In genomic region chr12:75790219-75790618, GRCh38 we compare ENCODE assay signal across 20 cellular contexts.
DNase-seq lines count a peak whose midpoint lies in the region; ATAC-seq, FAIRE-seq and TF ChIP-seq lines count a peak whose summit lies in the region.
"Had no signal": no experiment of that assay in that cellular context is flagged by ENCODE, and none has a peak within 500 bp of the region (broad histone marks: within the 10 kb centered on the region; RNA-seq: fewer than 3 reads in every experiment).

No MANE protein-coding gene starts in this region.

- no peaks in the 10 kb centered on the region for H3K36me3 Mint-ChIP-seq in activated CD8-positive, alpha-beta T cell treated with anti-CD3 and anti-CD28 coated beads for 36 hours (ENCODE audit: low read depth)
- H3K36me3 Mint-ChIP-seq in activated CD8-positive, alpha-beta T cell treated with anti-CD3 and anti-CD28 coated beads, Interleukin-2, amount 10 ng/mL, durations not matched to agents 7 days and 5 days (ENCODE audit: low read depth) = no peaks in the 10 kb centered on the region
- H3K36me3 Mint-ChIP-seq: CD14-positive monocyte, mesothelial cell of epicardium, WTC11 had no signal

- ATAC-seq in activated CD8-positive, alpha-beta T cell treated with anti-CD3 and anti-CD28 coated beads for 36 hours = peak; percentile 95
- no peak for ATAC-seq in activated CD8-positive, alpha-beta T cell treated with anti-CD3 and anti-CD28 coated beads, Interleukin-2, amount 10 ng/mL, durations not matched to agents 7 days and 5 days
- peak; percentile 59 for ATAC-seq in IMR-90 (ENCODE audit: low read depth)
- ATAC-seq in GM12878 = peak; percentile 51
- no peak for ATAC-seq in GM21367 (IDR thresholded peaks at IDR 0.05; ENCODE audit: unreplicated experiment)
- ATAC-seq: A549, upper lobe of right lung, WTC11 had no signal

- POLR2A ChIA-PET in activated CD8-positive, alpha-beta T cell treated with anti-CD3 and anti-CD28 coated beads for 36 hours (lab: Charles Lee) = interaction anchor here (1.1 kb wide), 1 partner anchor 234 kb away, joined by 4 read pairs; no protein-coding TSS in a partner anchor
- POLR2A ChIA-PET in activated CD8-positive, alpha-beta T cell treated with anti-CD3 and anti-CD28 coated beads, Interleukin-2, amount 10 ng/mL, durations not matched to agents 7 days and 5 days (lab: Charles Lee) = interaction anchor here (1.4 kb wide), 1 partner anchor 242 kb away, joined by 6 read pairs; the partner anchor contains the start of gene PHLDA1
- POLR2A ChIA-PET in IMR-90 (lab: Charles Lee; ENCODE audit: unreplicated experiment) = no interaction called here
- POLR2A ChIA-PET in GM12878 (lab: Charles Lee) = interaction anchor here (0.6 kb wide), 1 partner anchor 93 kb away, joined by 5 read pairs; no protein-coding TSS in a partner anchor

- SMC1A ChIA-PET in GM12878 (lab: Charles Lee; ENCODE audit: uncharacterized antibody, unreplicated experiment) = interaction anchor here (0.7 to 1.7 kb wide), 5 partner anchors 10 to 247 kb away, joined by 3 to 8 read pairs (median 4); no protein-coding TSS in a partner anchor

- no peak overlapping the region for H2BK15ac ChIP-seq in IMR-90 (ENCODE audit: low read depth, low read length)

- H3K79me2 ChIP-seq in GM12878 (ENCODE audit: control insufficient read depth, insufficient read depth, low read length) (no peaks in the 10 kb centered on the region), osteoblast (ENCODE audit: insufficient read depth, low read length) (no peaks in the 10 kb centered on the region)

- in situ Hi-C loops in IMR-90 (cut with MboI; ENCODE audit: low sequenced_read_pairs) (no loop called here), GM12878 (cut with MboI) (no loop called here)

- H2AK5ac ChIP-seq in IMR-90 (ENCODE audit: low read depth, low read length) = no peak overlapping the region

- intact Hi-C loops in activated CD8-positive, alpha-beta T cell treated with anti-CD3 and anti-CD28 coated beads for 36 hours (cut with micrococcal nuclease) = no loop called here
- intact Hi-C loops in IMR-90 (cut with micrococcal nuclease) = loop anchor here (5.0 kb wide), 1 partner anchor 33 kb away; no protein-coding TSS in a partner anchor
- intact Hi-C loops in GM12878 (cut with micrococcal nuclease; ENCODE audit: unreplicated experiment) = no loop called here

- peak overlapping the region; percentile 30; the same call in 1 of the 2 replicates for H3K4ac ChIP-seq in IMR-90 (ENCODE audit: low read depth, low read length)

- no peak overlapping the region for H3K4me3 Mint-ChIP-seq in activated CD8-positive, alpha-beta T cell treated with anti-CD3 and anti-CD28 coated beads for 36 hours
- H3K4me3 Mint-ChIP-seq in activated CD8-positive, alpha-beta T cell treated with anti-CD3 and anti-CD28 coated beads, Interleukin-2, amount 10 ng/mL, durations not matched to agents 7 days and 5 days = no peak overlapping the region
- H3K4me3 Mint-ChIP-seq: CD14-positive monocyte, mesothelial cell of epicardium, WTC11 had no signal

- TF ChIP-seq EP300 in GM12878 (IDR thresholded peaks at IDR 0.05; ENCODE audit: borderline replicate concordance in 1 of 2, control insufficient read depth in 1 of 2, low read depth in 2 of 2, low read length in 2 of 2) = no peak

- no peak for FAIRE-seq in GM12878 (lab: Jason Lieb, UNC)
- FAIRE-seq: A549, kidney had no signal

- no peak for TF ChIP-seq CTCF in activated CD8-positive, alpha-beta T cell treated with anti-CD3 and anti-CD28 coated beads for 36 hours (IDR thresholded peaks at IDR 0.05)
- TF ChIP-seq CTCF in IMR-90 (conservative IDR thresholded peaks at IDR 0.05; ENCODE audit: low read depth, low read length) (no peak), GM12878 (IDR thresholded peaks at IDR 0.05 in 2 of 3, conservative IDR thresholded peaks at IDR 0.05 in 1 of 3; ENCODE audit: control insufficient read depth in 2 of 3, extremely low read depth in 1 of 3, insufficient read depth in 1 of 3, low read depth in 3 of 3, low read length in 3 of 3) (no peak), osteoblast (IDR thresholded peaks at IDR 0.05; ENCODE audit: extremely low read depth, low read depth, low read length) (no peak)

- peak overlapping the region; percentile 52; the same call in 1 of the 2 replicates for H2BK20ac ChIP-seq in IMR-90 (ENCODE audit: low read depth, low read length)

- no peak overlapping the region for H3K9ac ChIP-seq in IMR-90 (ENCODE audit: low read depth, low read length)
- H3K9ac ChIP-seq in GM12878 (ENCODE audit: control insufficient read depth, insufficient read depth, low read length) = no peak overlapping the region

- no peak overlapping the region for H3K4me3 ChIP-seq in IMR-90 (ENCODE audit: insufficient read depth, low read depth, low read length)
- no peak overlapping the region for H3K4me3 ChIP-seq in GM12878
- H3K4me3 ChIP-seq in osteoblast (ENCODE audit: insufficient read depth, low read length) = no peak overlapping the region
- H3K4me3 ChIP-seq: A549, esophagus muscularis mucosa, HAP-1, SJSA1, upper lobe of right lung had no signal

- H2BK5ac ChIP-seq in IMR-90 (ENCODE audit: low read depth, low read length, poor library complexity, severe bottlenecking) = peak overlapping the region; percentile 21

- H2BK120ac ChIP-seq in IMR-90 (ENCODE audit: low read depth, low read length) = peak overlapping the region; percentile 51; the same call in 1 of the 2 replicates

- H2AFZ ChIP-seq in IMR-90 (replicated peaks; ENCODE audit: low read length, poor library complexity) = no peak overlapping the region
- H2AFZ ChIP-seq in GM12878 (ENCODE audit: control insufficient read depth, low read depth, low read length) = no peak overlapping the region
- peak overlapping the region; percentile 64 for H2AFZ ChIP-seq in osteoblast (ENCODE audit: low read length)

- no peak overlapping the region for H3K56ac ChIP-seq in IMR-90 (ENCODE audit: extremely low read depth, insufficient read depth, low read length)

- H3K27ac Mint-ChIP-seq in activated CD8-positive, alpha-beta T cell treated with anti-CD3 and anti-CD28 coated beads for 36 hours = peak overlapping the region; percentile 53
- no peak overlapping the region for H3K27ac Mint-ChIP-seq in activated CD8-positive, alpha-beta T cell treated with anti-CD3 and anti-CD28 coated beads, Interleukin-2, amount 10 ng/mL, durations not matched to agents 7 days and 5 days
- H3K27ac Mint-ChIP-seq: mesothelial cell of epicardium, WTC11 had no signal

- peak overlapping the region in 1 of 2 experiments; percentile 28; a peak in 1 of 4 replicates for H4K8ac ChIP-seq in IMR-90 (ENCODE audit: low read depth in 2 of 2, low read length in 2 of 2)

- peaks cover 4% of the 10 kb centered on the region for H3K4me1 ChIP-seq in IMR-90 (ENCODE audit: control insufficient read depth, insufficient read depth, low read length)
- H3K4me1 ChIP-seq in GM12878 (ENCODE audit: control insufficient read depth, insufficient read depth, low read length) = no peaks in the 10 kb centered on the region
- H3K4me1 ChIP-seq in osteoblast (ENCODE audit: insufficient read depth, low read length) = peaks cover 8% of the 10 kb centered on the region
- H3K4me1 ChIP-seq: A549, esophagus muscularis mucosa, HAP-1, upper lobe of right lung had no signal

- H3K27me3 ChIP-seq in IMR-90 (ENCODE audit: control insufficient read depth, insufficient read depth, low read length) (no peaks in the 10 kb centered on the region), GM12878 (replicated peaks in 1 of 2; ENCODE audit: control insufficient read depth in 2 of 2, insufficient read depth in 2 of 2, low read length in 1 of 2) (no peaks in the 10 kb centered on the region), osteoblast (ENCODE audit: insufficient read depth, low read length) (no peaks in the 10 kb centered on the region)
- H3K27me3 ChIP-seq: esophagus muscularis mucosa, SJSA1, upper lobe of right lung had no signal

- dilution Hi-C loops in IMR-90 (cut with HindIII; ENCODE audit: low sequenced_read_pairs, unreplicated experiment) = no loop called here

- BruUV-seq in IMR-90 (replicated peaks; lab: Mats Ljungman, UMichigan) = no TSS peak
- no TSS peak for BruUV-seq in GM12878 (replicated peaks; lab: Mats Ljungman, UMichigan)

- RAD21 ChIA-PET in GM12878 (lab: Charles Lee; ENCODE audit: unreplicated experiment) = interaction anchor here (1.1 to 1.2 kb wide), 2 partner anchors 52 to 241 kb away, joined by 3 read pairs; partner anchors contain the start of gene PHLDA1

- H3K23ac ChIP-seq in IMR-90 (ENCODE audit: low read depth, low read length) = no peak overlapping the region

- peak overlapping the region; percentile 73; the same call in 1 of the 2 replicates for H3K18ac ChIP-seq in IMR-90 (ENCODE audit: low read depth, low read length)

- no peak overlapping the region for H2AK9ac ChIP-seq in IMR-90 (replicated peaks; ENCODE audit: low read depth, low read length, poor library complexity)

- peaks cover 8% of the 10 kb centered on the region for H3K27me3 Mint-ChIP-seq in activated CD8-positive, alpha-beta T cell treated with anti-CD3 and anti-CD28 coated beads for 36 hours
- H3K27me3 Mint-ChIP-seq in activated CD8-positive, alpha-beta T cell treated with anti-CD3 and anti-CD28 coated beads, Interleukin-2, amount 10 ng/mL, durations not matched to agents 7 days and 5 days (ENCODE audit: low read depth) = peaks cover 9% of the 10 kb centered on the region

- peak overlapping the region; percentile 39; the same call in 1 of the 2 replicates for H4K91ac ChIP-seq in IMR-90 (ENCODE audit: insufficient read depth, low read depth, low read length)

- H3K4me1 Mint-ChIP-seq in activated CD8-positive, alpha-beta T cell treated with anti-CD3 and anti-CD28 coated beads for 36 hours (ENCODE audit: low read depth) = peaks cover 35% of the 10 kb centered on the region
- no peaks in the 10 kb centered on the region for H3K4me1 Mint-ChIP-seq in activated CD8-positive, alpha-beta T cell treated with anti-CD3 and anti-CD28 coated beads, Interleukin-2, amount 10 ng/mL, durations not matched to agents 7 days and 5 days (ENCODE audit: low read depth)
- H3K4me1 Mint-ChIP-seq: CD14-positive monocyte had no signal

- CTCF ChIA-PET in activated CD8-positive, alpha-beta T cell treated with anti-CD3 and anti-CD28 coated beads for 36 hours (lab: Charles Lee) = interaction anchor here (0.8 to 1.2 kb wide), 3 partner anchors 9 to 230 kb away, joined by 3 read pairs; no protein-coding TSS in a partner anchor
- CTCF ChIA-PET in activated CD8-positive, alpha-beta T cell treated with anti-CD3 and anti-CD28 coated beads, Interleukin-2, amount 10 ng/mL, durations not matched to agents 7 days and 5 days (lab: Charles Lee) = no interaction called here
- CTCF ChIA-PET in IMR-90 (lab: Yijun Ruan, JAX) = interaction anchor here (0.5 to 1.4 kb wide), 3 partner anchors 10 to 186 kb away, joined by 3 to 4 read pairs (median 3); no protein-coding TSS in a partner anchor
- CTCF ChIA-PET in GM12878 (lab: Yijun Ruan, JAX) = interaction anchor here (0.7 kb wide), 1 partner anchor 247 kb away, joined by 3 read pairs; no protein-coding TSS in a partner anchor

- TF ChIP-seq RAD21 in IMR-90 (IDR thresholded peaks at IDR 0.05; ENCODE audit: low read length) = no peak
- no peak for TF ChIP-seq RAD21 in GM12878 (IDR thresholded peaks at IDR 0.05; ENCODE audit: insufficient read depth, low read depth, low read length)

- H3K4me2 ChIP-seq in IMR-90 (ENCODE audit: low read depth, low read length) (peak overlapping the region; percentile 12; the same call in 1 of the 2 replicates), GM12878 (ENCODE audit: control insufficient read depth, insufficient read depth) (no peak overlapping the region), osteoblast (ENCODE audit: insufficient read depth, low read length) (no peak overlapping the region)
- H3K4me2 ChIP-seq: A549 had no signal

- H3K9me1 ChIP-seq in IMR-90 (ENCODE audit: insufficient read depth, low read length) = no peaks in the 10 kb centered on the region; the same call in 1 of the 2 replicates

- TF ChIP-seq POLR2A in IMR-90 (IDR thresholded peaks at IDR 0.05; ENCODE audit: low read depth, low read length) = no peak
- TF ChIP-seq POLR2A in GM12878 (IDR thresholded peaks at IDR 0.05; ENCODE audit: low read depth, low read length) = no peak

- H4K20me1 ChIP-seq in IMR-90 (ENCODE audit: insufficient read depth, low read length) (no peaks in the 10 kb centered on the region), GM12878 (ENCODE audit: control insufficient read depth, insufficient read depth) (no peaks in the 10 kb centered on the region), osteoblast (ENCODE audit: insufficient read depth, low read length) (no peaks in the 10 kb centered on the region)

- 0 out of 2 replicates have a peak overlapping the region, but pooled peaks have one; percentile 43 for H3K14ac ChIP-seq in IMR-90 (replicated peaks; ENCODE audit: low read depth, low read length)

- H3K9me3 Mint-ChIP-seq in activated CD8-positive, alpha-beta T cell treated with anti-CD3 and anti-CD28 coated beads for 36 hours = no peaks in the 10 kb centered on the region
- no peaks in the 10 kb centered on the region for H3K9me3 Mint-ChIP-seq in activated CD8-positive, alpha-beta T cell treated with anti-CD3 and anti-CD28 coated beads, Interleukin-2, amount 10 ng/mL, durations not matched to agents 7 days and 5 days (ENCODE audit: insufficient read depth)
- H3K9me3 Mint-ChIP-seq: mesothelial cell of epicardium, WTC11 had no signal

- H3K36me3 ChIP-seq in IMR-90 (ENCODE audit: control insufficient read depth, insufficient read depth, low read length) (no peaks in the 10 kb centered on the region), GM12878 (ENCODE audit: control insufficient read depth in 2 of 2, insufficient read depth in 2 of 2, low read length in 1 of 2) (no peaks in the 10 kb centered on the region), osteoblast (ENCODE audit: insufficient read depth, low read length) (no peaks in the 10 kb centered on the region)
- H3K36me3 ChIP-seq: esophagus muscularis mucosa, HAP-1, SJSA1, upper lobe of right lung had no signal

- H3K79me1 ChIP-seq in IMR-90 (ENCODE audit: low read depth in 1 of 2, low read length in 2 of 2) = no peaks in the 10 kb centered on the region

- H3K9me3 ChIP-seq in IMR-90 (ENCODE audit: control insufficient read depth, insufficient read depth, low read length) (no peaks in the 10 kb centered on the region), GM12878 (replicated peaks; ENCODE audit: control insufficient read depth, insufficient read depth, low read length) (no peaks in the 10 kb centered on the region), osteoblast (ENCODE audit: low read depth, low read length) (no peaks in the 10 kb centered on the region)
- H3K9me3 ChIP-seq: A549, esophagus muscularis mucosa, HAP-1, SJSA1, upper lobe of right lung had no signal

- H4K5ac ChIP-seq in IMR-90 (ENCODE audit: low read depth, low read length) = peak overlapping the region; percentile 54; the same call in 1 of the 2 replicates

- DNase-seq in activated CD8-positive, alpha-beta T cell treated with anti-CD3 and anti-CD28 coated beads for 36 hours = peak; percentile 28
- no peak for DNase-seq in activated CD8-positive, alpha-beta T cell treated with anti-CD3 and anti-CD28 coated beads, Interleukin-2, amount 10 ng/mL, durations not matched to agents 7 days and 5 days
- DNase-seq in IMR-90 (peak; percentile 38), GM12878 (ENCODE audit: low read depth, low spot score) (no peak), osteoblast (ENCODE audit: insufficient read length, low spot score, missing footprints) (no peak), SIG-M5 (lab: John Stamatoyannopoulos, UW) (no peak), islet precursor cell (no peak)
- DNase-seq: activated naive CD4-positive, alpha-beta T cell treated with Interleukin-2 at 50 U/mL for 16 hours; kidney; retina; stimulated activated naive CD4-positive, alpha-beta T cell treated with Interleukin-2 at 50 U/mL for 16 hours; upper lobe of right lung had no signal

- H3K27ac ChIP-seq in IMR-90 (ENCODE audit: insufficient read depth, low read length) = peak overlapping the region; percentile 57
- no peak overlapping the region for H3K27ac ChIP-seq in GM12878 (ENCODE audit: control insufficient read depth, insufficient read depth)
- H3K27ac ChIP-seq in osteoblast (ENCODE audit: low read depth, low read length) = peak overlapping the region; percentile 10
- H3K27ac ChIP-seq: esophagus muscularis mucosa, SJSA1, upper lobe of right lung had no signal

Comparison
In these comparisons a context has a peak if more than half of its experiments do, and no peak if none do; other contexts are left out.
1. ATAC-seq: peak in activated CD8-positive, alpha-beta T cell treated with anti-CD3 and anti-CD28 coated beads for 36 hours (single experiment), IMR-90 (single experiment) and GM12878 (single experiment); none in activated CD8-positive, alpha-beta T cell treated with anti-CD3 and anti-CD28 coated beads, Interleukin-2, amount 10 ng/mL, durations not matched to agents 7 days and 5 days (single experiment) and GM21367 (single experiment).
2. DNase-seq: peak in activated CD8-positive, alpha-beta T cell treated with anti-CD3 and anti-CD28 coated beads for 36 hours (single experiment) and IMR-90 (single experiment); none in activated CD8-positive, alpha-beta T cell treated with anti-CD3 and anti-CD28 coated beads, Interleukin-2, amount 10 ng/mL, durations not matched to agents 7 days and 5 days (single experiment), GM12878 (single experiment), osteoblast (single experiment), SIG-M5 (single experiment) and islet precursor cell (single experiment).